Comparison of ENCODE assay signal across 1 cellular context in the genomic region with DNA sequence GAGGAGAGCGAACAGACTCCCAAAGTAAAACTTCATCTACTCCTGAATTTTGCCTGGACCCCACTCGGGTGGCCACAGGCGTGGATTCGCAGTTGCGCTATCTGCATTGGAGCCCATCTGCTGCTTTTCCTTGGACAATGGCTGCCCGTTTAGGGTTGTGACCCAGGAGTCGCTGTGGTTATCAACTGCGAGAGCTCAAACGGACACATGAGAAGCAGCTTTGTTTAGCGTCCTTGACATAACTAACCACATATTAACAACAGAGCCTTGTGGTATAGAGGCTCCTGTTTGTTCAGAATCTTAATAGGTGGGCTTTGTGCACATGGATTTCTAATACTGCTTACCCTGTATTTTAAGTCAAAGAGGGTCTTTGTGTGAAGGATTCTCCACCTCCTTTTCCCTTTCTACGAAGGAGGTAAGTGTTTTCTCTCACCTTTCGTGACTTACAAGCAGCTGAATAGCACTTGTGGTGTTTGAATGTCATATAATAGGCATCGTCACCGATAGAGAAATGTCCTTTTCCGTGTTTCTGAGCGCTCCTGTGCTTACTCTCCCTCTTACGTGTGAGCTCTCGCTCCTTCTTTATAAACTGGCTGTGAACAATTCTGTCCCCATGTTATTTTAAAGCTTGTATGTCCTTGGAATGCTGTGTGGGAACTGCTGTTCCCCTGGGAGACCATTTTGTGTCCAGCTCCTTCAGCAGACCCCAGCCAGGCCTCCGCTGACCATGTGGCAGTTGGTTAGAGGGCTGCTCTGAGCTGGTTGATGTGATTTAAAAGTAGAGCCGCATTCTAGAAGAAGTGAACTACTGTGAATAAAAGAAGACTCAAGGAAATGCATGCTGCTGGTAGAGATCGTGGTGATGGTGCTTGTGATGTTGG.
TF ChIP-seq lines count a peak whose summit lies in the region.

No MANE protein-coding gene starts in this region.

TF ChIP-seq in GM23338, 12 proteins besides CTCF, POLR2A, EP300 and RAD21 (continued from another document):
- TF ChIP-seq, protein P1, sequence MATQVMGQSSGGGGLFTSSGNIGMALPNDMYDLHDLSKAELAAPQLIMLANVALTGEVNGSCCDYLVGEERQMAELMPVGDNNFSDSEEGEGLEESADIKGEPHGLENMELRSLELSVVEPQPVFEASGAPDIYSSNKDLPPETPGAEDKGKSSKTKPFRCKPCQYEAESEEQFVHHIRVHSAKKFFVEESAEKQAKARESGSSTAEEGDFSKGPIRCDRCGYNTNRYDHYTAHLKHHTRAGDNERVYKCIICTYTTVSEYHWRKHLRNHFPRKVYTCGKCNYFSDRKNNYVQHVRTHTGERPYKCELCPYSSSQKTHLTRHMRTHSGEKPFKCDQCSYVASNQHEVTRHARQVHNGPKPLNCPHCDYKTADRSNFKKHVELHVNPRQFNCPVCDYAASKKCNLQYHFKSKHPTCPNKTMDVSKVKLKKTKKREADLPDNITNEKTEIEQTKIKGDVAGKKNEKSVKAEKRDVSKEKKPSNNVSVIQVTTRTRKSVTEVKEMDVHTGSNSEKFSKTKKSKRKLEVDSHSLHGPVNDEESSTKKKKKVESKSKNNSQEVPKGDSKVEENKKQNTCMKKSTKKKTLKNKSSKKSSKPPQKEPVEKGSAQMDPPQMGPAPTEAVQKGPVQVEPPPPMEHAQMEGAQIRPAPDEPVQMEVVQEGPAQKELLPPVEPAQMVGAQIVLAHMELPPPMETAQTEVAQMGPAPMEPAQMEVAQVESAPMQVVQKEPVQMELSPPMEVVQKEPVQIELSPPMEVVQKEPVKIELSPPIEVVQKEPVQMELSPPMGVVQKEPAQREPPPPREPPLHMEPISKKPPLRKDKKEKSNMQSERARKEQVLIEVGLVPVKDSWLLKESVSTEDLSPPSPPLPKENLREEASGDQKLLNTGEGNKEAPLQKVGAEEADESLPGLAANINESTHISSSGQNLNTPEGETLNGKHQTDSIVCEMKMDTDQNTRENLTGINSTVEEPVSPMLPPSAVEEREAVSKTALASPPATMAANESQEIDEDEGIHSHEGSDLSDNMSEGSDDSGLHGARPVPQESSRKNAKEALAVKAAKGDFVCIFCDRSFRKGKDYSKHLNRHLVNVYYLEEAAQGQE (IDR thresholded peaks at IDR 0.05; ENCODE audit: unreplicated experiment), result no peak
- no peak for TF ChIP-seq STAT1 (IDR thresholded peaks at IDR 0.05; ENCODE audit: unreplicated experiment)
- TF ChIP-seq CREB1 (CRISPR knock-in tag; IDR thresholded peaks at IDR 0.05; ENCODE audit: low read depth), result no peak
